Comparison of ENCODE assay signal across 8 cellular contexts in genomic region chr1:15154480-15155036, GRCh38. TPM values are rescaled to one million over a fixed set of nuclear protein-coding genes. Genes with fewer than 3 reads are reported as not detected.
A peak's percentile ranks its signal among the peaks of the same experiment; 100 is the strongest.
DNase-seq lines count a peak whose midpoint lies in the region; ATAC-seq and TF ChIP-seq lines count a peak whose summit lies in the region.

No MANE protein-coding gene starts in this region.

- intact Hi-C loops in left ventricle myocardium superior (cut with micrococcal nuclease): loop anchor here (10.0 kb wide), 1 partner anchor 120 kb away; no protein-coding TSS in a partner anchor
- intact Hi-C loops in sciatic nerve (cut with DNase I): no loop called here

- ATAC-seq in left ventricle myocardium superior: no peak
- peak; percentile 7 for ATAC-seq in sciatic nerve
- ATAC-seq in HG03095 (IDR thresholded peaks at IDR 0.05; ENCODE audit: unreplicated experiment): no peak

- TF ChIP-seq CTCF in WI38 (IDR thresholded peaks at IDR 0.05; ENCODE audit: low read depth, low read length): no peak

- DNase-seq in HCEC 1CT (peak; percentile 38), left ventricle myocardium superior (peak; percentile 53), sciatic nerve (ENCODE audit: low spot score) (peak; percentile 70), NCI-H187 treated with DMSO at 0.1 percent for 48 hours (lab: John Stamatoyannopoulos, UW) (no peak), KBM-7 (no peak)
- no peak for DNase-seq in activated CD4-positive, CD25-positive, alpha-beta regulatory T cell (lab: John Stamatoyannopoulos, UW)

- peak overlapping the region; percentile 75 for H3K4me3 ChIP-seq in WI38 (ENCODE audit: low read depth, low read length)

- in situ Hi-C loops in KBM-7 (cut with MboI; ENCODE audit: low pct_unique_long_range_greater_than_20kb, low sequenced_read_pairs): no loop called here

RNA-seq across cellular contexts. Expression of gene TMEM51, which starts 1.0 kb away (rescaled TPM):
- total RNA-seq in left ventricle myocardium superior (4.9 TPM), sciatic nerve (17.3 TPM)

Comparison
In these comparisons a context has a peak if more than half of its experiments do, and no peak if none do; other contexts are left out.
1. DNase-seq: peak in HCEC 1CT (single experiment), left ventricle myocardium superior (single experiment) and sciatic nerve (single experiment); none in NCI-H187 treated with DMSO at 0.1 percent for 48 hours (single experiment), activated CD4-positive, CD25-positive, alpha-beta regulatory T cell (0 of 4) and KBM-7 (single experiment).